In genomic region chr3:9108876-9109569, GRCh38 we compare ENCODE assay signal across 19 cellular contexts.
"Had no signal": no experiment of that assay in that cellular context is flagged by ENCODE, and none has a peak within 500 bp of the region (broad histone marks: within the 10 kb centered on the region; RNA-seq: fewer than 3 reads in every experiment).

No MANE protein-coding gene starts in this region.

- ATAC-seq: activated CD8-positive, alpha-beta memory T cell treated with anti-CD3 and anti-CD28 coated beads, Interleukin-2, amount 10 ng/mL, durations not matched to agents 7 days and 5 days; activated T-cell treated with anti-CD3 and anti-CD28 coated beads, Interleukin-2, amount 50 U/mL, for 4 hours had no signal

- H3K36me3 ChIP-seq: cardiac muscle cell, left ventricle myocardium inferior, neutrophil, SJCRH30, tibial artery had no signal

- H3K9me3 ChIP-seq: esophagus squamous epithelium, left ventricle myocardium inferior, neutrophil, SJCRH30, tibial artery had no signal

- DNase-seq: activated CD4-positive, alpha-beta T cell treated with anti-CD3 and anti-CD28 coated beads, Interleukin-2, amount 50 U/mL, for 48 hours; activated CD4-positive, CD25-positive, alpha-beta regulatory T cell treated with anti-CD3 and anti-CD28 coated beads, Interleukin-2, amount 50 U/mL, for 72 hours; activated CD8-positive, alpha-beta memory T cell treated with anti-CD3 and anti-CD28 coated beads, Interleukin-2, amount 10 ng/mL, durations not matched to agents 7 days and 5 days; activated gamma-delta T cell treated with Interleukin-2 at 50 U/mL for 16 hours; activated naive CD8-positive, alpha-beta T cell treated with anti-CD3 and anti-CD28 coated beads for 36 hours; activated T-cell treated with anti-CD3 and anti-CD28 coated beads, Interleukin-2, amount 50 U/mL, for 4 hours; esophagus squamous epithelium; islet precursor cell; left ventricle myocardium inferior; mesenchymal stem cell; right cardiac atrium; SJCRH30; tibial artery had no signal

- H3K27ac ChIP-seq: cardiac muscle cell, esophagus squamous epithelium, left ventricle myocardium inferior, neutrophil, SJCRH30, tibial artery had no signal

- H3K27me3 ChIP-seq: cardiac muscle cell, esophagus squamous epithelium, neutrophil, SJCRH30 had no signal

- FAIRE-seq: astrocyte, endometrium, frontal cortex, small intestine had no signal

- H3K4me3 ChIP-seq: cardiac muscle cell, esophagus squamous epithelium, left ventricle myocardium inferior, SJCRH30, tibial artery had no signal

- H3K4me1 ChIP-seq: SJCRH30 had no signal
